In genomic region chr16:87621550-87621829, GRCh38 we compare ENCODE assay signal across 25 cellular contexts. TPM values are rescaled to one million over a fixed set of nuclear protein-coding genes. Genes with fewer than 3 reads are reported as not detected.
"Had no signal": no experiment of that assay in that cellular context is flagged by ENCODE, and none has a peak within 500 bp of the region (broad histone marks: within the 10 kb centered on the region; RNA-seq: fewer than 3 reads in every experiment).

No MANE protein-coding gene starts in this region.

- H3K36me3 ChIP-seq: left ventricle myocardium inferior, neural progenitor cell, ovary, right atrium auricular region, right lobe of liver, tibial nerve, uterus had no signal

- ATAC-seq: natural killer cell; right lobe of liver; stimulated activated memory B cell treated with anti-CD40 and anti-IgM and Interleukin-4, amounts not matched to agents 10 μg/mL and 1 μg/mL and 100 μg/mL, for 72 hours; stimulated activated naive CD8-positive, alpha-beta T cell treated with anti-CD3 and anti-CD28 coated beads, Interleukin-15, amount 100 ng/mL, for 72 hours had no signal

- H3K4me2 ChIP-seq: neural progenitor cell, smooth muscle cell had no signal

- H3K27ac ChIP-seq: left ventricle myocardium inferior, neural progenitor cell, ovary, right atrium auricular region, right lobe of liver, tibial nerve, uterus had no signal

- H3K27me3 ChIP-seq: neural progenitor cell, ovary, right atrium auricular region, right lobe of liver, uterus had no signal

- DNase-seq: islet precursor cell; left ventricle myocardium inferior; mesendoderm; naive B cell; natural killer cell; nephron progenitor cell; ovary; stimulated activated CD4-positive, alpha-beta T cell treated with anti-CD3 and anti-CD28 coated beads, Interleukin-1b, Interleukin-23, amount 100 ng/mL, for 48 hours; stimulated activated CD4-positive, alpha-beta T cell treated with anti-CD3 and anti-CD28 coated beads, Interleukin-2, amount 100 ng/mL, for 48 hours; stimulated activated CD4-positive, alpha-beta T cell treated with anti-CD3 and anti-CD28 coated beads, Interleukin-4, amount 100 ng/mL, for 4 hours; stimulated activated CD8-positive, alpha-beta memory T cell treated with anti-CD3 and anti-CD28 coated beads, Interleukin-4, amount 100 ng/mL, for 48 hours; stimulated activated naive CD4-positive, alpha-beta T cell treated with Interleukin-2 at 50 U/mL for 16 hours; stimulated activated naive CD8-positive, alpha-beta T cell treated with anti-CD3 and anti-CD28 coated beads, Interleukin-15, amount 100 ng/mL, for 72 hours; substantia nigra; uterus had no signal

- H3K4me3 ChIP-seq: left ventricle myocardium inferior, lung, neural progenitor cell, ovary, right atrium auricular region, right lobe of liver, smooth muscle cell, tibial nerve, uterus had no signal

- H3K9ac ChIP-seq: neural progenitor cell had no signal

- H3K9me3 ChIP-seq: left ventricle myocardium inferior, ovary, right atrium auricular region, right lobe of liver, tibial nerve, uterus had no signal

- H3K4me1 ChIP-seq: left ventricle myocardium inferior, right atrium auricular region, right lobe of liver, tibial nerve, uterus had no signal

RNA-seq across cellular contexts. Expression of gene JPH3, which starts 19.2 kb away (rescaled TPM):
- total RNA-seq: lower leg skin, mononuclear cell, natural killer cell, skeletal muscle tissue had no signal
